ENCODE assay signal across 1 cellular context in the genomic region with DNA sequence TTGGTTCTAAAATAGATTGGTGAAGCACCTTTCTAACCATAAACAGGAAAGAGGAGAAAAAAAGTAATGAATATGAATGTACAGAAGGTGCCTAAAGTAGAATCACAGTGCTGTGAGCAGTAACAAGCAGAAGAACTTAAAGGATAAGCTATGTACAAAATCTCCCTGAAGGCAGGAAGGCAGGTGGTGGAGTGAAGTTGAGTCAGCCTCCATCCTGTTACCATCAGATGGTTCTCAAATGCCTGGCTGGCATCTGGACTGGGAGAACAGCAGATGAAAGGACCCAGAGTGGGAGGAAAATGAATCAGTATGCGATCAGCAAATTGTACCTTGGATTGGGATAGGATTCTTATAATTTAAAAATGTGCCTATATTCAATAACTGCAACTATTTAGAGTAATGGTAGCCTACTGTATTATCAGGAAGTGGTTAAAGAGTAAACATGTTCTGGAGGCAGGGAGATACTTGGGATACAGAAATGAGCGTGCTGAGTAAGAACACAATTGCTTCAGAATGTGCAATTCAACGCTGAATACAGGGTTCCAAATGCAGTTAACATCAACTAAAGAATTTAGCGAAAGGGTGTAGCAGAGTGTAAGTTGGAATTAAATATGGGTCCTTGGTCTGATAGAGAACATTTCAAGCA.
TF ChIP-seq lines count a peak whose summit lies in the region.

No MANE protein-coding gene starts in this region.

TF ChIP-seq in WTC11, 78 proteins besides CTCF, POLR2A, EP300 and RAD21 (continued from another document):
- TF ChIP-seq, protein P1, sequence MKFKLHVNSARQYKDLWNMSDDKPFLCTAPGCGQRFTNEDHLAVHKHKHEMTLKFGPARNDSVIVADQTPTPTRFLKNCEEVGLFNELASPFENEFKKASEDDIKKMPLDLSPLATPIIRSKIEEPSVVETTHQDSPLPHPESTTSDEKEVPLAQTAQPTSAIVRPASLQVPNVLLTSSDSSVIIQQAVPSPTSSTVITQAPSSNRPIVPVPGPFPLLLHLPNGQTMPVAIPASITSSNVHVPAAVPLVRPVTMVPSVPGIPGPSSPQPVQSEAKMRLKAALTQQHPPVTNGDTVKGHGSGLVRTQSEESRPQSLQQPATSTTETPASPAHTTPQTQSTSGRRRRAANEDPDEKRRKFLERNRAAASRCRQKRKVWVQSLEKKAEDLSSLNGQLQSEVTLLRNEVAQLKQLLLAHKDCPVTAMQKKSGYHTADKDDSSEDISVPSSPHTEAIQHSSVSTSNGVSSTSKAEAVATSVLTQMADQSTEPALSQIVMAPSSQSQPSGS (CRISPR knock-in tag; IDR thresholded peaks at IDR 0.05; ENCODE audit: borderline replicate concordance, low read depth): no peak
